In genomic region chr5:35478856-35479682, GRCh38 we compare ENCODE assay signal across 8 cellular contexts.
DNase-seq lines count a peak whose midpoint lies in the region; ATAC-seq and TF ChIP-seq lines count a peak whose summit lies in the region.

No MANE protein-coding gene starts in this region.

- H3K79me2 ChIP-seq in KMS-11 (ENCODE audit: insufficient read depth, low read depth), result no peaks in the 10 kb centered on the region

- no peaks in the 10 kb centered on the region for H3K27me3 Mint-ChIP-seq in activated naive CD8-positive, alpha-beta T cell treated with anti-CD3 and anti-CD28 coated beads, Interleukin-2, amount 10 ng/mL, durations not matched to agents 7 days and 5 days

- peak overlapping the region; percentile 91 for H3K27ac Mint-ChIP-seq in activated naive CD8-positive, alpha-beta T cell treated with anti-CD3 and anti-CD28 coated beads, Interleukin-2, amount 10 ng/mL, durations not matched to agents 7 days and 5 days

- peaks cover 9% of the 10 kb centered on the region for H3K4me1 Mint-ChIP-seq in activated naive CD8-positive, alpha-beta T cell treated with anti-CD3 and anti-CD28 coated beads, Interleukin-2, amount 10 ng/mL, durations not matched to agents 7 days and 5 days

- H3K36me3 Mint-ChIP-seq in activated naive CD8-positive, alpha-beta T cell treated with anti-CD3 and anti-CD28 coated beads, Interleukin-2, amount 10 ng/mL, durations not matched to agents 7 days and 5 days, result peaks cover 14% of the 10 kb centered on the region

- peak overlapping the region; percentile 50 for H3K4me2 ChIP-seq in KMS-11

- POLR2A ChIA-PET in activated naive CD8-positive, alpha-beta T cell treated with anti-CD3 and anti-CD28 coated beads, Interleukin-2, amount 10 ng/mL, durations not matched to agents 7 days and 5 days (lab: Charles Lee), result no interaction called here

- H3K36me3 ChIP-seq in KMS-11 (ENCODE audit: insufficient read depth) (no peaks in the 10 kb centered on the region), subcutaneous abdominal adipose tissue (ENCODE audit: control insufficient read depth in 5 of 5, insufficient read depth in 5 of 5, low read length in 5 of 5) (no peaks in the 10 kb centered on the region)

- no peak for TF ChIP-seq CTCF in KMS-11 (conservative IDR thresholded peaks at IDR 0.05; ENCODE audit: low read depth, low read length)

- H3K27ac ChIP-seq in KMS-11, result peak overlapping the region; percentile 39
- H3K27ac ChIP-seq in subcutaneous abdominal adipose tissue (ENCODE audit: low read depth, low read length), result peak overlapping the region; percentile 67

- H3K27me3 ChIP-seq in KMS-11 (ENCODE audit: insufficient read depth, low read depth) (no peaks in the 10 kb centered on the region), subcutaneous abdominal adipose tissue (ENCODE audit: control insufficient read depth in 5 of 5, insufficient read depth in 4 of 5, low read length in 5 of 5) (no peaks in the 10 kb centered on the region)

- H3K4me1 ChIP-seq in KMS-11 (ENCODE audit: low read depth, poor library complexity, severe bottlenecking), result peaks cover 12% of the 10 kb centered on the region
- H3K4me1 ChIP-seq in subcutaneous abdominal adipose tissue (ENCODE audit: control insufficient read depth in 5 of 5, insufficient read depth in 5 of 5, low read length in 5 of 5), result no peaks in the 10 kb centered on the region

- no peak for DNase-seq in activated CD4-positive, CD25-positive, alpha-beta regulatory T cell treated with anti-CD3 and anti-CD28 coated beads, Interleukin-2, amount 50 U/mL, for 72 hours
- DNase-seq in activated naive CD8-positive, alpha-beta T cell treated with anti-CD3 and anti-CD28 coated beads, Interleukin-2, amount 10 ng/mL, durations not matched to agents 7 days and 5 days, result no peak
- DNase-seq in iris pigment epithelial cell (ENCODE audit: low read depth), result peak; percentile 38
- no peak for DNase-seq in SHP77 treated with DMSO at 0.1 percent for 48 hours (lab: John Stamatoyannopoulos, UW)
- DNase-seq in hypothalamus (lab: John Stamatoyannopoulos, UW), result no peak

- peaks cover 10% of the 10 kb centered on the region for H3K9me3 Mint-ChIP-seq in activated naive CD8-positive, alpha-beta T cell treated with anti-CD3 and anti-CD28 coated beads, Interleukin-2, amount 10 ng/mL, durations not matched to agents 7 days and 5 days

- H4K20me1 ChIP-seq in KMS-11 (ENCODE audit: insufficient read depth), result no peaks in the 10 kb centered on the region

- no peak overlapping the region for H3K4me3 ChIP-seq in KMS-11 (IDR thresholded peaks at IDR 0.05; ENCODE audit: insufficient read depth, low read depth, low read length)
- H3K4me3 ChIP-seq in subcutaneous abdominal adipose tissue (ENCODE audit: low read depth in 1 of 5, low read length in 5 of 5), result peak overlapping the region; percentile 44 to 73 (median 57)

- H3K4me3 Mint-ChIP-seq in activated naive CD8-positive, alpha-beta T cell treated with anti-CD3 and anti-CD28 coated beads, Interleukin-2, amount 10 ng/mL, durations not matched to agents 7 days and 5 days, result peak overlapping the region; percentile 70

- H3K9me3 ChIP-seq in subcutaneous abdominal adipose tissue (ENCODE audit: control insufficient read depth in 5 of 5, low read length in 5 of 5), result no peaks in the 10 kb centered on the region

- peak; percentile 71 to 82 for ATAC-seq in activated CD4-positive, CD25-positive, alpha-beta regulatory T cell treated with anti-CD3 and anti-CD28 coated beads, Interleukin-2, amount 50 U/mL, for 24 hours
- peak; percentile 89 for ATAC-seq in activated naive CD8-positive, alpha-beta T cell treated with anti-CD3 and anti-CD28 coated beads, Interleukin-2, amount 10 ng/mL, durations not matched to agents 7 days and 5 days (ENCODE audit: low read depth)

- H2AFZ ChIP-seq in KMS-11 (ENCODE audit: low read depth), result peak overlapping the region; percentile 83

- H3K9ac ChIP-seq in KMS-11 (peak overlapping the region; percentile 37; the same call in 1 of the 2 replicates), subcutaneous abdominal adipose tissue (ENCODE audit: low read length in 5 of 5) (peak overlapping the region in 2 of 5 donors; percentile 28 to 31)
